17 cellular contexts compared by ENCODE assay signal in genomic region chr7:101112233-101112632, GRCh38. TPM values are rescaled to one million over a fixed set of nuclear protein-coding genes. Genes with fewer than 3 reads are reported as not detected.
A peak's percentile ranks its signal among the peaks of the same experiment; 100 is the strongest.
DNase-seq lines count a peak whose midpoint lies in the region; ATAC-seq and TF ChIP-seq lines count a peak whose summit lies in the region.
"Had no signal": no experiment of that assay in that cellular context is flagged by ENCODE, and none has a peak within 500 bp of the region (broad histone marks: within the 10 kb centered on the region; RNA-seq: fewer than 3 reads in every experiment).

No MANE protein-coding gene starts in this region.

- H3K9me3 ChIP-seq in transverse colon = no peaks in the 10 kb centered on the region
- H3K9me3 ChIP-seq: neutrophil had no signal

- in situ Hi-C loops in transverse colon (cut with MboI; ENCODE audit: low pct_ligation_motif_present in 1 of 4, low pct_unique_long_range_greater_than_20kb in 1 of 4, low sequenced_read_pairs in 3 of 4) = no loop called here

- H3K27me3 Mint-ChIP-seq in nephron (ENCODE audit: low read depth) = peaks cover 4% of the 10 kb centered on the region

- peak overlapping the region; percentile 8 to 37 (median 28) for H3K27ac ChIP-seq in transverse colon
- H3K27ac ChIP-seq: neutrophil had no signal

- no peaks in the 10 kb centered on the region for H3K36me3 Mint-ChIP-seq in nephron (ENCODE audit: low read depth)
- H3K36me3 Mint-ChIP-seq: activated naive CD4-positive, alpha-beta T cell treated with anti-CD3 and anti-CD28 coated beads, Interleukin-2, amount 50 U/mL, for 72 hours; CD8-positive, alpha-beta memory T cell had no signal

- H3K4me1 ChIP-seq in transverse colon = peaks cover 0 to 5% (median 0%) of the 10 kb centered on the region in 4 donors

- H3K27ac Mint-ChIP-seq in nephron = peak overlapping the region in 2 of 3 experiments; percentile 89 to 91
- H3K27ac Mint-ChIP-seq: activated naive CD4-positive, alpha-beta T cell treated with anti-CD3 and anti-CD28 coated beads, Interleukin-2, amount 50 U/mL, for 72 hours; CD8-positive, alpha-beta memory T cell had no signal

- WGBS in transverse colon (ENCODE audit: low coverage in 1 of 2), 2 donors = 72 to 80% methylated on average over 2 to 11 of the region's 11 CpGs

- peaks cover 18% of the 10 kb centered on the region for H3K4me1 Mint-ChIP-seq in nephron
- H3K4me1 Mint-ChIP-seq: CD8-positive, alpha-beta memory T cell had no signal

- peak; percentile 62 for TF ChIP-seq EP300 in transverse colon (IDR thresholded peaks at IDR 0.05; ENCODE audit: low read depth)

- no peak for ATAC-seq in HG03196 (IDR thresholded peaks at IDR 0.05; ENCODE audit: unreplicated experiment)
- ATAC-seq in HG03025 (IDR thresholded peaks at IDR 0.05; ENCODE audit: low FRiP score, unreplicated experiment) = no peak
- ATAC-seq in HG03139 (IDR thresholded peaks at IDR 0.05; ENCODE audit: unreplicated experiment) = no peak
- ATAC-seq: activated naive CD4-positive, alpha-beta T cell treated with anti-CD3 and anti-CD28 coated beads, Interleukin-2, amount 50 U/mL, for 72 hours had no signal

- no peak overlapping the region for H3K4me3 Mint-ChIP-seq in nephron
- H3K4me3 Mint-ChIP-seq: CD8-positive, alpha-beta memory T cell; H9 had no signal

- no peaks in the 10 kb centered on the region for H3K36me3 ChIP-seq in transverse colon
- H3K36me3 ChIP-seq: neutrophil had no signal

- H3K9me3 Mint-ChIP-seq in nephron = no peaks in the 10 kb centered on the region
- H3K9me3 Mint-ChIP-seq: activated naive CD4-positive, alpha-beta T cell treated with anti-CD3 and anti-CD28 coated beads, Interleukin-2, amount 50 U/mL, for 72 hours; CD8-positive, alpha-beta memory T cell; H9 had no signal

- TF ChIP-seq POLR2A in transverse colon (IDR thresholded peaks at IDR 0.05) = no peak

- no peaks in the 10 kb centered on the region for H3K27me3 ChIP-seq in transverse colon

- DNase-seq in amniotic epithelial cell (ENCODE audit: low read depth) = peak; percentile 99
- DNase-seq in glomerular visceral epithelial cell (ENCODE audit: extremely low spot score) = peak; percentile 93
- no peak for DNase-seq in transverse colon
- DNase-seq in NK-92 treated with Interleukin-12 subunit alpha and Interleukin-12 subunit beta, amount 100 ng/mL, for 24 hours (lab: John Stamatoyannopoulos, UW) = no peak
- DNase-seq: CD8-positive, alpha-beta memory T cell; effector CD8-positive, alpha-beta T cell; H9; KG1; NCI-H2081 treated with DMSO at 0.1 percent for 48 hours; OCI-M1; T-helper 9 cell had no signal

- TF ChIP-seq CTCF in nephron (IDR thresholded peaks at IDR 0.05; ENCODE audit: unreplicated experiment in 3 of 3) = no peak
- no peak for TF ChIP-seq CTCF in transverse colon (IDR thresholded peaks at IDR 0.05)

- intact Hi-C loops in transverse colon (cut with DNase I; ENCODE audit: low total_unique reads) = no loop called here

- no peak overlapping the region for H3K4me3 ChIP-seq in transverse colon

RNA-seq across cellular contexts. Expression of gene SERPINE1, which starts 14.7 kb away (rescaled TPM):
- 10 to 100 TPM in 1 of 4 donors, 1 to 10 TPM in 3; 1.3 to 26.2 (median 5.5) TPM for total RNA-seq in transverse colon

RNA-seq across cellular contexts. Expression of gene TRIM56, which starts 27.0 kb away (rescaled TPM):
- 10 to 100 TPM; 23.8 to 50.0 (median 35.1) TPM for total RNA-seq in transverse colon

RNA-seq across cellular contexts. Expression of gene AP1S1, which starts 42.0 kb away (rescaled TPM):
- total RNA-seq in transverse colon = 10 to 100 TPM; 18.3 to 87.3 (median 54.0) TPM

RNA-seq across cellular contexts. Expression of gene VGF, which starts 53.1 kb away (rescaled TPM):
- under 1 TPM in 1 of 4 donors, not detected in 3; 0.95 TPM for total RNA-seq in transverse colon
- total RNA-seq: activated naive CD4-positive, alpha-beta T cell treated with anti-CD3 and anti-CD28 coated beads, Interleukin-2, amount 50 U/mL, for 72 hours had no signal

Comparison
In these comparisons a context has a peak if more than half of its experiments do, and no peak if none do; other contexts are left out.
1. DNase-seq: peak in amniotic epithelial cell (single experiment) and glomerular visceral epithelial cell (single experiment); none in transverse colon (single experiment) and NK-92 treated with Interleukin-12 subunit alpha and Interleukin-12 subunit beta, amount 100 ng/mL, for 24 hours (single experiment).